In genomic region chr21:42237577-42237976, GRCh38 we compare ENCODE assay signal across 10 cellular contexts. TPM values are rescaled to one million over a fixed set of nuclear protein-coding genes. Genes with fewer than 3 reads are reported as not detected.
DNase-seq lines count a peak whose midpoint lies in the region; ATAC-seq and TF ChIP-seq lines count a peak whose summit lies in the region.
"Had no signal": no experiment of that assay in that cellular context is flagged by ENCODE, and none has a peak within 500 bp of the region (broad histone marks: within the 10 kb centered on the region; RNA-seq: fewer than 3 reads in every experiment).

No MANE protein-coding gene starts in this region.

- POLR2A ChIA-PET in CD8-positive, alpha-beta T cell (lab: Charles Lee), result interaction anchor here (1.0 to 2.3 kb wide), 4 partner anchors 9 to 92 kb away, joined by 3 to 12 read pairs (median 8); no protein-coding TSS in a partner anchor

- H3K4me3 ChIP-seq in CD8-positive, alpha-beta T cell (ENCODE audit: low read depth, low read length), result no peak overlapping the region
- H3K4me3 ChIP-seq in OCI-LY1 (ENCODE audit: low read depth, low read length, poor library complexity, severe bottlenecking) (peak overlapping the region; percentile 62), neural progenitor cell (no peak overlapping the region), ovary (no peak overlapping the region)
- H3K4me3 ChIP-seq: testis had no signal

- TF ChIP-seq EP300 in ovary (IDR thresholded peaks at IDR 0.05), result no peak

- H3K27me3 Mint-ChIP-seq in CD8-positive, alpha-beta T cell (ENCODE audit: low read depth), result no peaks in the 10 kb centered on the region
- peaks cover 12% of the 10 kb centered on the region for H3K27me3 Mint-ChIP-seq in neural progenitor cell (ENCODE audit: insufficient read depth, low read depth)

- no peaks in the 10 kb centered on the region for H3K36me3 Mint-ChIP-seq in CD8-positive, alpha-beta T cell
- no peaks in the 10 kb centered on the region for H3K36me3 Mint-ChIP-seq in neural progenitor cell

- intact Hi-C loops in CD8-positive, alpha-beta T cell (cut with DNase I, micrococcal nuclease), result loop anchor here (2.0 to 10.0 kb wide), 4 partner anchors 13 to 223 kb away; partner anchors contain the start of gene ZBTB21 (in 1 of the 2)
- intact Hi-C loops in ovary (cut with DNase I), result loop anchor here in 1 of 4 donors (10.0 kb wide), 1 partner anchor 1673 kb away; no protein-coding TSS in a partner anchor

- H3K9ac ChIP-seq in OCI-LY1 (ENCODE audit: low read length), result peak overlapping the region; percentile 92
- H3K9ac ChIP-seq in neural progenitor cell, result no peak overlapping the region

- CTCF ChIA-PET in CD8-positive, alpha-beta T cell (lab: Charles Lee), result interaction anchor here (1.0 to 4.2 kb wide), 7 partner anchors 9 to 100 kb away, joined by 4 to 33 read pairs (median 6); no protein-coding TSS in a partner anchor

- no peaks in the 10 kb centered on the region for H3K9me2 ChIP-seq in OCI-LY1 (ENCODE audit: low read depth, low read length)

- H3F3A ChIP-seq in OCI-LY1 (ENCODE audit: insufficient read depth, low read length), result peaks cover 24% of the 10 kb centered on the region
- H3F3A ChIP-seq in neural progenitor cell (ENCODE audit: low read depth), result peaks cover 13% of the 10 kb centered on the region

- DNase-seq in CD8-positive, alpha-beta T cell, result peak in 3 of 7 experiments; percentile 31 to 53 (median 44)
- DNase-seq in activated effector memory CD4-positive, alpha-beta T cell treated with anti-CD3 and anti-CD28 coated beads, Interleukin-2, amount 50 U/mL, for 16 hours, result peak; percentile 72
- DNase-seq in neural progenitor cell (ENCODE audit: low spot score), result no peak
- no peak for DNase-seq in NCI-H128 (lab: John Stamatoyannopoulos, UW; ENCODE audit: unreplicated experiment)
- no peak for DNase-seq in COR-L47 (lab: John Stamatoyannopoulos, UW)
- no peak for DNase-seq in ovary
- DNase-seq in anterior cingulate cortex (lab: John Stamatoyannopoulos, UW), result no peak
- DNase-seq: retina, testis had no signal

- H3K27ac Mint-ChIP-seq in CD8-positive, alpha-beta T cell, result peak overlapping the region; percentile 93
- H3K27ac Mint-ChIP-seq in neural progenitor cell, result no peak overlapping the region

- H3K4me1 ChIP-seq in CD8-positive, alpha-beta T cell (ENCODE audit: insufficient read depth, low read length), result peaks cover 69% of the 10 kb centered on the region
- H3K4me1 ChIP-seq in OCI-LY1 (ENCODE audit: insufficient read depth, low read length, severe bottlenecking) (peaks cover 99% of the 10 kb centered on the region), neural progenitor cell (peaks cover 47% of the 10 kb centered on the region), ovary (ENCODE audit: insufficient read depth) (peaks cover 16% of the 10 kb centered on the region)

- H3K4me2 ChIP-seq in OCI-LY1 (ENCODE audit: low read length), result peak overlapping the region; percentile 86
- H3K4me2 ChIP-seq in neural progenitor cell, result no peak overlapping the region

- H2AFZ ChIP-seq in OCI-LY1 (ENCODE audit: low read length) (no peak overlapping the region), neural progenitor cell (replicated peaks) (no peak overlapping the region)

- H3K27me3 ChIP-seq in CD8-positive, alpha-beta T cell (ENCODE audit: insufficient read depth, low read length), result no peaks in the 10 kb centered on the region
- no peaks in the 10 kb centered on the region for H3K27me3 ChIP-seq in OCI-LY1 (ENCODE audit: insufficient read depth, low read length)
- H3K27me3 ChIP-seq in neural progenitor cell, result peaks cover 22% of the 10 kb centered on the region
- H3K27me3 ChIP-seq in ovary, result no peaks in the 10 kb centered on the region
- H3K27me3 ChIP-seq: testis had no signal

- peaks cover 78% of the 10 kb centered on the region for H3K4me1 Mint-ChIP-seq in CD8-positive, alpha-beta T cell (ENCODE audit: low read depth)
- peaks cover 33% of the 10 kb centered on the region for H3K4me1 Mint-ChIP-seq in neural progenitor cell

- no peaks in the 10 kb centered on the region for H3K9me3 Mint-ChIP-seq in CD8-positive, alpha-beta T cell
- no peaks in the 10 kb centered on the region for H3K9me3 Mint-ChIP-seq in neural progenitor cell

- no peaks in the 10 kb centered on the region for H3K36me3 ChIP-seq in CD8-positive, alpha-beta T cell (ENCODE audit: insufficient read depth, low read length)
- no peaks in the 10 kb centered on the region for H3K36me3 ChIP-seq in OCI-LY1 (ENCODE audit: insufficient read depth, low read length)
- no peaks in the 10 kb centered on the region for H3K36me3 ChIP-seq in neural progenitor cell
- no peaks in the 10 kb centered on the region for H3K36me3 ChIP-seq in ovary

- WGBS in ovary, 3 donors, result 88 to 97% (median 93%) methylated on average over 3 of the region's 3 CpGs

- no peaks in the 10 kb centered on the region for H3K9me3 ChIP-seq in CD8-positive, alpha-beta T cell (ENCODE audit: low read length)
- H3K9me3 ChIP-seq in OCI-LY1 (ENCODE audit: low read length) (no peaks in the 10 kb centered on the region), neural progenitor cell (ENCODE audit: low read depth) (no peaks in the 10 kb centered on the region), ovary (no peaks in the 10 kb centered on the region)
- H3K9me3 ChIP-seq: testis had no signal

- H3K79me2 ChIP-seq in OCI-LY1 (ENCODE audit: insufficient read depth, low read length), result no peaks in the 10 kb centered on the region
- H3K79me2 ChIP-seq in neural progenitor cell (ENCODE audit: low read depth), result no peaks in the 10 kb centered on the region

- ATAC-seq in CD8-positive, alpha-beta T cell, result no peak

- peak overlapping the region; percentile 63 for H3K4me3 Mint-ChIP-seq in CD8-positive, alpha-beta T cell
- peak overlapping the region; percentile 11 for H3K4me3 Mint-ChIP-seq in neural progenitor cell

- TF ChIP-seq CTCF in CD8-positive, alpha-beta T cell (IDR thresholded peaks at IDR 0.05), result no peak
- TF ChIP-seq CTCF in OCI-LY1 (IDR thresholded peaks at IDR 0.05; ENCODE audit: low read length) (no peak), neural progenitor cell (IDR thresholded peaks at IDR 0.05) (no peak), ovary (IDR thresholded peaks at IDR 0.05) (no peak)

- no peak overlapping the region for H3K27ac ChIP-seq in CD8-positive, alpha-beta T cell (ENCODE audit: low read depth, low read length)
- H3K27ac ChIP-seq in OCI-LY1 (ENCODE audit: low read depth, low read length, poor library complexity, severe bottlenecking), result peak overlapping the region; percentile 96
- no peak overlapping the region for H3K27ac ChIP-seq in neural progenitor cell
- H3K27ac ChIP-seq in ovary, result no peak overlapping the region
- H3K27ac ChIP-seq: testis had no signal

- TF ChIP-seq POLR2A in ovary (IDR thresholded peaks at IDR 0.05), result no peak

- H4K20me1 ChIP-seq in OCI-LY1 (ENCODE audit: insufficient read depth, low read length), result no peaks in the 10 kb centered on the region
- no peaks in the 10 kb centered on the region for H4K20me1 ChIP-seq in neural progenitor cell (ENCODE audit: low read depth)

RNA-seq across cellular contexts. Expression of gene ABCG1, which starts 18.6 kb away (rescaled TPM):
- total RNA-seq in CD8-positive, alpha-beta T cell, result 100 to 1,000 TPM; 119 to 123 TPM
- total RNA-seq in neural progenitor cell (ENCODE audit: low replicate concordance) (1.9 and 2.0 TPM in 2 replicates), ovary (10 to 100 TPM in 1 of 7 donors, 1 to 10 TPM in 6; 4.3 to 14.9 (median 5.8) TPM)
- 1 to 10 TPM; 5.8 to 8.2 TPM for polyA plus RNA-seq in ovary

Comparison
In these comparisons a context has a peak if more than half of its experiments do, and no peak if none do; other contexts are left out.
1. RNA of gene ABCG1, which starts 18.6 kb away (total RNA-seq): 119 to 123 TPM in CD8-positive, alpha-beta T cell; 4.3 to 14.9 TPM in ovary and 1.9 to 2.0 TPM in neural progenitor cell; every median in the first group is over 4 times any median in the second.